24 cellular contexts compared by ENCODE assay signal in the genomic region with DNA sequence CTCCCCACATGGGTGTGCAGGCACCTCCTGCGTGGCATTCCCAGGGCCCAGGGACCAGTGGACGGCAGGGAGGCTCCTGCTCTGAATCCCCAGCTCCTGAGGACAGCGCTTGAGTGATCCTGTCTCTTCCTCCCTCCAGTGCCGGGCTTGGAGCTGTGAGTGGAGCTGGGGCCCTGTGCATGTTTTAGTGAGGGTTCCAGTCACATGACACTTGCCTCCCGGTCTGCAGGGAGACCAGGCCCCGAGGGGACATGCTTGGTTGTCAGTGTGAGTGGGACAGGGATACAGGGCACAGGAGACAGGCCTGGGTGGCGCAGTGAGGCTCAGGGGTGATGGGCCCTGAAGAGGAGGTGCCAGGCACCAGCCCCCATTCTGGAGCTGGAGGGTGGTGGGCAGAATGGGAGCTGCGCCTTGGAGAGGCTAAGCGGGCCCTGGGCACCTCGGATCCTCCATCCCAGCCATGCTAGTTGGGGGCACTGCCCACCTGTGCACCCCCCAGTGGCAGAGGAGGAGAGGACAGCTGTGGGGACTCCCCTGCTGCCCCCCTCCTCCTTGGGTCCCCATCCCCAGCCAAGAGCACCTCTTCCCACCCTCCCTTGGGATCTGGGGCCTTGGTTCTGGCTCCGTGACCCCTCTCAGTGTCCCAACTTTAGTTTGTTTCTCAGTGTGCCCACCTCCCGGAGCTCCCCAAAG. TPM values are rescaled to one million over a fixed set of nuclear protein-coding genes. Genes with fewer than 3 reads are reported as not detected.
DNase-seq lines count a peak whose midpoint lies in the region; ATAC-seq, FAIRE-seq and TF ChIP-seq lines count a peak whose summit lies in the region.
"Had no signal": no experiment of that assay in that cellular context is flagged by ENCODE, and none has a peak within 500 bp of the region (broad histone marks: within the 10 kb centered on the region; RNA-seq: fewer than 3 reads in every experiment).

No MANE protein-coding gene starts in this region.

- H3K27ac ChIP-seq in HCT116 (ENCODE audit: low read depth, low read length) (no peak overlapping the region), kidney (ENCODE audit: low read depth in 2 of 2, low read length in 2 of 2) (no peak overlapping the region)
- H3K27ac ChIP-seq: SK-N-MC had no signal

- CTCF ChIA-PET in HCT116 (lab: Charles Lee) (no interaction called here), WTC11 (lab: Charles Lee) (interaction anchor here (1.2 kb wide), 1 partner anchor 72 kb away, joined by 3 read pairs; no protein-coding TSS in a partner anchor)

- no peaks in the 10 kb centered on the region for H3K27me3 Mint-ChIP-seq in WTC11 (ENCODE audit: low read depth)

- POLR2A ChIA-PET in HCT116 (lab: Charles Lee) (no interaction called here), WTC11 (lab: Charles Lee) (no interaction called here)

- no peaks in the 10 kb centered on the region for H3K36me3 Mint-ChIP-seq in WTC11
- H3K36me3 Mint-ChIP-seq: CD14-positive monocyte; CD8-positive, alpha-beta memory T cell had no signal

- RAD21 ChIA-PET in HCT116 (lab: Charles Lee; ENCODE audit: low non-redundant PET in 1 of 2, low total read pairs in 2 of 2, uncharacterized antibody in 2 of 2, unreplicated experiment in 2 of 2): no interaction called here

- H3K4me2 ChIP-seq in HCT116 (ENCODE audit: low read length): no peak overlapping the region

- FAIRE-seq in kidney (lab: Jason Lieb, UNC) (no peak), urothelium cell line (lab: Jason Lieb, UNC) (no peak)
- FAIRE-seq: HepG2 had no signal

- H3K36me3 ChIP-seq in GM06990 (ENCODE audit: control insufficient read depth, insufficient read depth, low read length): no peaks in the 10 kb centered on the region
- H3K36me3 ChIP-seq in HCT116 (ENCODE audit: control insufficient read depth in 1 of 2, insufficient read depth in 2 of 2, low read length in 2 of 2): no peaks in the 10 kb centered on the region
- H3K36me3 ChIP-seq in kidney (ENCODE audit: control insufficient read depth in 1 of 2, insufficient read depth in 2 of 2, low read length in 2 of 2): no peaks in the 10 kb centered on the region

- TF ChIP-seq POLR2A in HCT116 (IDR thresholded peaks at IDR 0.05; ENCODE audit: borderline replicate concordance, extremely low read depth, insufficient read depth, insufficient read length) (no peak), GM18505 (IDR thresholded peaks at IDR 0.05; ENCODE audit: borderline replicate concordance, extremely low read depth, insufficient read depth, insufficient read length) (no peak)

- no peaks in the 10 kb centered on the region for H3K9me3 Mint-ChIP-seq in WTC11
- H3K9me3 Mint-ChIP-seq: CD8-positive, alpha-beta memory T cell; T-helper 1 cell treated with Interleukin-12 subunit alpha and Interleukin-12 subunit beta and Interleukin-4 antibody, amounts not matched to agents 30 μg/mL and 1 μg/mL, for 36 hours had no signal

- H4K20me1 ChIP-seq in HCT116 (ENCODE audit: insufficient read depth): no peaks in the 10 kb centered on the region

- no peak overlapping the region for H3K4me3 ChIP-seq in GM06990 (replicated peaks; ENCODE audit: low read depth, low read length)
- H3K4me3 ChIP-seq in HCT116 (replicated peaks in 1 of 2; ENCODE audit: low read depth in 1 of 2, low read length in 2 of 2): no peak overlapping the region
- H3K4me3 ChIP-seq in kidney (ENCODE audit: low read length in 2 of 2): no peak overlapping the region
- H3K4me3 ChIP-seq: SK-N-MC had no signal

- no peaks in the 10 kb centered on the region; the same call in none of the 2 replicates for H3K27me3 ChIP-seq in GM06990 (replicated peaks; ENCODE audit: control insufficient read depth, insufficient read depth, low read length)
- no peaks in the 10 kb centered on the region for H3K27me3 ChIP-seq in HCT116 (ENCODE audit: insufficient read depth, low read length)

- peak; percentile 54; the same call in 1 of the 2 replicates for ATAC-seq in HCT116
- ATAC-seq in WTC11: no peak
- no peak for ATAC-seq in GM18505 (IDR thresholded peaks at IDR 0.05; ENCODE audit: unreplicated experiment)
- ATAC-seq: HepG2 had no signal

- H3K4me1 ChIP-seq in HCT116 (ENCODE audit: control insufficient read depth in 1 of 2, insufficient read depth in 2 of 2, low read length in 2 of 2): no peaks in the 10 kb centered on the region; a peak in 1 of 4 replicates
- H3K4me1 ChIP-seq in kidney (ENCODE audit: control insufficient read depth in 1 of 2, insufficient read depth in 1 of 2, low read depth in 1 of 2, low read length in 2 of 2): no peaks in the 10 kb centered on the region

- no peak overlapping the region for H3K27ac Mint-ChIP-seq in WTC11
- H3K27ac Mint-ChIP-seq: T-helper 1 cell treated with Interleukin-12 subunit alpha and Interleukin-12 subunit beta and Interleukin-4 antibody, amounts not matched to agents 30 μg/mL and 1 μg/mL, for 36 hours had no signal

- H2AFZ ChIP-seq in HCT116 (ENCODE audit: low read depth, low read length, poor library complexity, severe bottlenecking): no peak overlapping the region

- H3K79me2 ChIP-seq in HCT116 (ENCODE audit: insufficient read depth, low read length): peaks cover 24% of the 10 kb centered on the region; the same call in 1 of the 2 replicates

- intact Hi-C loops in HCT116 (cut with micrococcal nuclease) (no loop called here), kidney (cut with DNase I) (no loop called here)

- TF ChIP-seq RAD21 in HCT116 (IDR thresholded peaks at IDR 0.05; ENCODE audit: low read depth): no peak

- H3K9me2 ChIP-seq in HCT116 (ENCODE audit: insufficient read depth): no peaks in the 10 kb centered on the region

- H3K4me3 Mint-ChIP-seq in WTC11: no peak overlapping the region
- H3K4me3 Mint-ChIP-seq: CD14-positive monocyte; CD8-positive, alpha-beta memory T cell; T-helper 1 cell treated with Interleukin-12 subunit alpha and Interleukin-12 subunit beta and Interleukin-4 antibody, amounts not matched to agents 30 μg/mL and 1 μg/mL, for 36 hours had no signal

- peak; percentile 14 for TF ChIP-seq CTCF in GM06990 (IDR thresholded peaks at IDR 0.05; ENCODE audit: insufficient read depth, low read length, poor library complexity, severe bottlenecking)
- 0 out of 6 replicates have a peak, but pooled peaks of 1 of the 3 experiments have one; percentile 6 for TF ChIP-seq CTCF in HCT116 (IDR thresholded peaks at IDR 0.05 in 2 of 3, conservative IDR thresholded peaks at IDR 0.05 in 1 of 3; ENCODE audit: borderline replicate concordance in 1 of 3, insufficient read depth in 1 of 3, low read depth in 2 of 3, low read length in 2 of 3)
- TF ChIP-seq CTCF in WTC11 (IDR thresholded peaks at IDR 0.05): no peak
- no peak for TF ChIP-seq CTCF in kidney (IDR thresholded peaks at IDR 0.05; ENCODE audit: borderline replicate concordance, extremely low read depth, insufficient read depth)

- H3K4me1 Mint-ChIP-seq in WTC11: peaks cover 7% of the 10 kb centered on the region
- H3K4me1 Mint-ChIP-seq: CD14-positive monocyte; CD8-positive, alpha-beta memory T cell had no signal

- DNase-seq in GM06990 (ENCODE audit: extremely low read depth, insufficient read length) (no peak), HCT116 (ENCODE audit: low read depth, low spot score) (no peak), WTC11 (ENCODE audit: low spot score) (no peak), kidney (peak; percentile 58), urothelium cell line (ENCODE audit: low spot score) (no peak), cerebellar nuclear complex (lab: John Stamatoyannopoulos, UW) (no peak), GM19240 (ENCODE audit: insufficient read length, low spot score) (no peak)
- DNase-seq: DMS 273 treated with DMSO at 0.1 percent for 48 hours, DMS79, EL, GDM1, GOT3, NCI-H2029, NCI-H446, NCI-H524 treated with DMSO at 0.1 percent for 48 hours, NCI-H774, RPMI8226, SIG-M5 had no signal

- BruUV-seq in HCT116 (replicated peaks; lab: Mats Ljungman, UMichigan): no TSS peak

- H3K9ac ChIP-seq in HCT116 (ENCODE audit: low read length): no peak overlapping the region
- H3K9ac ChIP-seq in kidney (ENCODE audit: low read length in 2 of 2): no peak overlapping the region

- H3K9me3 ChIP-seq in HCT116 (ENCODE audit: control insufficient read depth in 1 of 2, insufficient read depth in 1 of 2, low read depth in 1 of 2, low read length in 2 of 2): no peaks in the 10 kb centered on the region
- H3K9me3 ChIP-seq in kidney (ENCODE audit: control insufficient read depth in 1 of 2, low read length in 2 of 2): no peaks in the 10 kb centered on the region

TF ChIP-seq in HCT116, 20 proteins besides CTCF, POLR2A, EP300 and RAD21 (continues in another document):
- TF ChIP-seq, protein P1, sequence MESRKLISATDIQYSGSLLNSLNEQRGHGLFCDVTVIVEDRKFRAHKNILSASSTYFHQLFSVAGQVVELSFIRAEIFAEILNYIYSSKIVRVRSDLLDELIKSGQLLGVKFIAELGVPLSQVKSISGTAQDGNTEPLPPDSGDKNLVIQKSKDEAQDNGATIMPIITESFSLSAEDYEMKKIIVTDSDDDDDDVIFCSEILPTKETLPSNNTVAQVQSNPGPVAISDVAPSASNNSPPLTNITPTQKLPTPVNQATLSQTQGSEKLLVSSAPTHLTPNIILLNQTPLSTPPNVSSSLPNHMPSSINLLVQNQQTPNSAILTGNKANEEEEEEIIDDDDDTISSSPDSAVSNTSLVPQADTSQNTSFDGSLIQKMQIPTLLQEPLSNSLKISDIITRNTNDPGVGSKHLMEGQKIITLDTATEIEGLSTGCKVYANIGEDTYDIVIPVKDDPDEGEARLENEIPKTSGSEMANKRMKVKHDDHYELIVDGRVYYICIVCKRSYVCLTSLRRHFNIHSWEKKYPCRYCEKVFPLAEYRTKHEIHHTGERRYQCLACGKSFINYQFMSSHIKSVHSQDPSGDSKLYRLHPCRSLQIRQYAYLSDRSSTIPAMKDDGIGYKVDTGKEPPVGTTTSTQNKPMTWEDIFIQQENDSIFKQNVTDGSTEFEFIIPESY (IDR thresholded peaks at IDR 0.05; ENCODE audit: extremely low read depth, insufficient replicate concordance, low read length): no peak

RNA-seq across cellular contexts. Expression of a gene that starts 11.9 kb away (rescaled TPM):
- total RNA-seq in HCT116 (2021; ENCODE audit: unreplicated experiment): 26.6 TPM
- 13.6 and 18.0 TPM in 2 replicates for polyA plus RNA-seq in HCT116 (2012)
- total RNA-seq in WTC11 (2021): 18.1 to 21.8 TPM (median 19.5 TPM) in 3 replicates
- total RNA-seq in kidney: 0.94 TPM
- 0.90 TPM for polyA plus RNA-seq in kidney (ENCODE audit: insufficient read depth, low read depth, low replicate concordance)
- polyA plus RNA-seq: CD14-positive monocyte had no signal
